Comparison of ENCODE assay signal across 6 cellular contexts in the genomic region with DNA sequence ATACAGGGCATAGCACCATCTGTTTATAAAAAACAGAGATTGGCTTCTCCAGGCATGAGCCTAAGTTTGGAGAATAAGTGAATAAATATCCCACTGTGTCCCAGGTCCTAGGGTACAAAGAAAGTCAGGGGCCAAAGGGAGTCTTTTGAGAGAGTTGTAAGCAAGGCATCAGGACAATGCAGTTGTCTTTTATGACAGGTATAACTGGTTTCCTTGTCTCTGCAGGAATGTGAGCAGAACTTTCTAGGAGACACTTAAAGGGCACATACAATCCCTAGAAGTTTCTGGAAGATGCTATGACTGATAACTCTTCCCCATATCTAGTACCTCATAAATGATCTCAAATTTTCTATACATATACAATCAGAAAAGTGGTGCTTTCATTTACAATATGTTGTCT.
"Had no signal": no experiment of that assay in that cellular context is flagged by ENCODE, and none has a peak within 500 bp of the region (broad histone marks: within the 10 kb centered on the region; RNA-seq: fewer than 3 reads in every experiment).

No MANE protein-coding gene starts in this region.

- DNase-seq: H9, HFFc6 had no signal

- H2AFZ ChIP-seq: GM23338 had no signal

- H3K4me2 ChIP-seq: GM23338 had no signal

- H3K27ac ChIP-seq: HL-60 had no signal

- ATAC-seq: GM23338, HCT116, HepG2 had no signal

- H3K4me3 ChIP-seq: GM23338 had no signal
